ENCODE assay signal across 8 cellular contexts in genomic region chr14:23322568-23323517, GRCh38. TPM values are rescaled to one million over a fixed set of nuclear protein-coding genes. Genes with fewer than 3 reads are reported as not detected.
DNase-seq lines count a peak whose midpoint lies in the region; ATAC-seq and TF ChIP-seq lines count a peak whose summit lies in the region.

No MANE protein-coding gene starts in this region.

- TF ChIP-seq CTCF in GM12865 (IDR thresholded peaks at IDR 0.05; ENCODE audit: insufficient read depth, low read depth, low read length, missing control alignments), result no peak
- TF ChIP-seq CTCF in VCaP (conservative IDR thresholded peaks at IDR 0.05), result no peak
- TF ChIP-seq CTCF in fibroblast of villous mesenchyme (IDR thresholded peaks at IDR 0.05; ENCODE audit: insufficient read depth, low read depth, low read length), result no peak
- no peak for TF ChIP-seq CTCF in retinal pigment epithelial cell (conservative IDR thresholded peaks at IDR 0.05; ENCODE audit: low read depth, low read length)

- ATAC-seq in GM21825 (IDR thresholded peaks at IDR 0.05; ENCODE audit: unreplicated experiment), result no peak

- DNase-seq in GM12865 (ENCODE audit: low read depth), result no peak
- no peak for DNase-seq in fibroblast of villous mesenchyme (ENCODE audit: low read depth)
- DNase-seq in retinal pigment epithelial cell (ENCODE audit: low read depth), result no peak
- DNase-seq in SW480 (ENCODE audit: low spot score), result no peak
- DNase-seq in central memory CD4-positive, alpha-beta T cell, result no peak
- no peak for DNase-seq in retina

- H3K4me3 ChIP-seq in GM12865 (ENCODE audit: low read depth, low read length), result peak overlapping the region; percentile 86
- H3K4me3 ChIP-seq in fibroblast of villous mesenchyme (ENCODE audit: low read depth, low read length), result peak overlapping the region; percentile 90
- peak overlapping the region; percentile 95 for H3K4me3 ChIP-seq in retinal pigment epithelial cell (ENCODE audit: low read length)

- peak overlapping the region; percentile 94 for H3K27ac ChIP-seq in VCaP

RNA-seq across cellular contexts. Expression of gene PABPN1, which starts 1.6 kb away (rescaled TPM):
- 51.2 and 75.1 TPM in 2 replicates for total RNA-seq in fibroblast of villous mesenchyme

RNA-seq across cellular contexts. Expression of gene BCL2L2, which starts 16.2 kb away (rescaled TPM):
- total RNA-seq in fibroblast of villous mesenchyme, result 17.7 and 20.7 TPM in 2 replicates

RNA-seq across cellular contexts. Expression of gene PPP1R3E, which starts 20.2 kb away (rescaled TPM):
- 3.0 and 5.8 TPM in 2 replicates for total RNA-seq in fibroblast of villous mesenchyme

RNA-seq across cellular contexts. Expression of gene SLC22A17, which starts 29.8 kb away (rescaled TPM):
- 14.8 and 16.4 TPM in 2 replicates for total RNA-seq in fibroblast of villous mesenchyme

RNA-seq across cellular contexts. Expression of gene HOMEZ, which starts 36.9 kb away (rescaled TPM):
- total RNA-seq in fibroblast of villous mesenchyme, result 4.2 and 6.0 TPM in 2 replicates
